9 cellular contexts compared by ENCODE assay signal in genomic region chr1:172638885-172639831, GRCh38. TPM values are rescaled to one million over a fixed set of nuclear protein-coding genes. Genes with fewer than 3 reads are reported as not detected.
DNase-seq lines count a peak whose midpoint lies in the region; ATAC-seq and TF ChIP-seq lines count a peak whose summit lies in the region.
"Had no signal": no experiment of that assay in that cellular context is flagged by ENCODE, and none has a peak within 500 bp of the region (broad histone marks: within the 10 kb centered on the region; RNA-seq: fewer than 3 reads in every experiment).

No MANE protein-coding gene starts in this region.

- no peak for TF ChIP-seq POLR2A in esophagus squamous epithelium (IDR thresholded peaks at IDR 0.05)

- CTCF ChIA-PET in WTC11 (lab: Charles Lee) = interaction anchor here (1.0 kb wide), 1 partner anchor 78 kb away, joined by 3 read pairs; no protein-coding TSS in a partner anchor

- peak; percentile 67 for ATAC-seq in GM18858 (IDR thresholded peaks at IDR 0.05; ENCODE audit: unreplicated experiment)
- peak; percentile 59 for ATAC-seq in HG03108 (IDR thresholded peaks at IDR 0.05; ENCODE audit: unreplicated experiment)
- peak; percentile 34 for ATAC-seq in WTC11
- ATAC-seq in central memory CD8-positive, alpha-beta T cell (replicated peaks; ENCODE audit: extremely low read depth, poor library complexity, severe bottlenecking) = peak; percentile 86

- H3K4me3 ChIP-seq in esophagus squamous epithelium = no peak overlapping the region
- H3K4me3 ChIP-seq: SK-N-MC had no signal

- H3K36me3 Mint-ChIP-seq in WTC11 = no peaks in the 10 kb centered on the region
- peaks cover 2% of the 10 kb centered on the region for H3K36me3 Mint-ChIP-seq in central memory CD8-positive, alpha-beta T cell (ENCODE audit: insufficient read depth)

- H3K4me3 Mint-ChIP-seq in WTC11 = no peak overlapping the region
- H3K4me3 Mint-ChIP-seq in central memory CD8-positive, alpha-beta T cell = peak overlapping the region; percentile 68

- POLR2A ChIA-PET in WTC11 (lab: Charles Lee) = interaction anchor here (0.6 kb wide), 1 partner anchor 18 kb away, joined by 3 read pairs; no protein-coding TSS in a partner anchor

- H3K4me1 Mint-ChIP-seq in WTC11 = peaks cover 14% of the 10 kb centered on the region
- peaks cover 65% of the 10 kb centered on the region for H3K4me1 Mint-ChIP-seq in central memory CD8-positive, alpha-beta T cell

- no peak overlapping the region for H3K27ac Mint-ChIP-seq in WTC11
- peak overlapping the region; percentile 77 for H3K27ac Mint-ChIP-seq in central memory CD8-positive, alpha-beta T cell (ENCODE audit: low read depth)

- H3K9me3 Mint-ChIP-seq in WTC11 = peaks cover 14% of the 10 kb centered on the region
- H3K9me3 Mint-ChIP-seq in central memory CD8-positive, alpha-beta T cell = peaks cover 5% of the 10 kb centered on the region

- no peaks in the 10 kb centered on the region for H3K27me3 Mint-ChIP-seq in WTC11 (ENCODE audit: low read depth)
- H3K27me3 Mint-ChIP-seq in central memory CD8-positive, alpha-beta T cell = no peaks in the 10 kb centered on the region

- intact Hi-C loops in esophagus squamous epithelium (cut with DNase I) = no loop called here

- no peaks in the 10 kb centered on the region for H3K36me3 ChIP-seq in esophagus squamous epithelium

- H3K4me1 ChIP-seq in esophagus squamous epithelium = peaks cover 0 to 22% (median 0%) of the 10 kb centered on the region in 3 donors

- no peak for DNase-seq in WTC11 (ENCODE audit: low spot score)
- peak; percentile 24 to 62 for DNase-seq in central memory CD8-positive, alpha-beta T cell (ENCODE audit: low spot score in 2 of 2)
- peak; percentile 88 for DNase-seq in stimulated activated CD4-positive, alpha-beta T cell treated with anti-CD3 and anti-CD28 coated beads, Interleukin-15, amount 100 ng/mL, for 24 hours
- DNase-seq in esophagus squamous epithelium (lab: John Stamatoyannopoulos, UW) = no peak
- no peak for DNase-seq in NCI-H82 (lab: John Stamatoyannopoulos, UW)
- no peak for DNase-seq in DMS79 (lab: John Stamatoyannopoulos, UW)

- H3K27ac ChIP-seq in esophagus squamous epithelium = peak overlapping the region in 2 of 4 donors; percentile 11 to 23
- H3K27ac ChIP-seq: SK-N-MC had no signal

- 45 to 46% methylated on average over 3 to 9 of the region's 9 CpGs for whole genome bisulfite sequencing in esophagus squamous epithelium, 2 donors

- H3K9me3 ChIP-seq in esophagus squamous epithelium = no peaks in the 10 kb centered on the region

- no peaks in the 10 kb centered on the region for H3K27me3 ChIP-seq in esophagus squamous epithelium

- TF ChIP-seq CTCF in WTC11 (IDR thresholded peaks at IDR 0.05) = no peak
- TF ChIP-seq CTCF in esophagus squamous epithelium (IDR thresholded peaks at IDR 0.05) = no peak

TF ChIP-seq in WTC11, 78 proteins besides CTCF, POLR2A, EP300 and RAD21 (continues in another document):
- no peak for TF ChIP-seq ZNF219 (CRISPR knock-in tag; IDR thresholded peaks at IDR 0.05; ENCODE audit: borderline replicate concordance)
- TF ChIP-seq ZNF671 (CRISPR knock-in tag; IDR thresholded peaks at IDR 0.05) = no peak
- TF ChIP-seq RELA (CRISPR knock-in tag; IDR thresholded peaks at IDR 0.05; ENCODE audit: borderline replicate concordance) = no peak
- no peak for TF ChIP-seq MLX (CRISPR knock-in tag; IDR thresholded peaks at IDR 0.05)
- TF ChIP-seq IRF2 (CRISPR knock-in tag; IDR thresholded peaks at IDR 0.05; ENCODE audit: borderline replicate concordance, low read depth) = no peak
- TF ChIP-seq SOX15 (CRISPR knock-in tag; IDR thresholded peaks at IDR 0.05) = no peak
- no peak for TF ChIP-seq JUN (CRISPR knock-in tag; IDR thresholded peaks at IDR 0.05)
- TF ChIP-seq E2F4 (CRISPR knock-in tag; IDR thresholded peaks at IDR 0.05; ENCODE audit: borderline replicate concordance, low read depth) = no peak
- no peak for TF ChIP-seq ATF6 (CRISPR knock-in tag; IDR thresholded peaks at IDR 0.05)
- TF ChIP-seq TEAD1 (CRISPR knock-in tag; IDR thresholded peaks at IDR 0.05) = no peak
- TF ChIP-seq E2F1 (CRISPR knock-in tag; IDR thresholded peaks at IDR 0.05) = no peak
- no peak for TF ChIP-seq ZNF532 (CRISPR knock-in tag; IDR thresholded peaks at IDR 0.05; ENCODE audit: borderline replicate concordance)
- no peak for TF ChIP-seq ELF4 (CRISPR knock-in tag; IDR thresholded peaks at IDR 0.05; ENCODE audit: low read depth)
- TF ChIP-seq SP1 (CRISPR knock-in tag; conservative IDR thresholded peaks at IDR 0.05) = no peak
- TF ChIP-seq ZNF232 (CRISPR knock-in tag; IDR thresholded peaks at IDR 0.05) = no peak
- TF ChIP-seq MYBL2 (CRISPR knock-in tag; IDR thresholded peaks at IDR 0.05) = no peak
- no peak for TF ChIP-seq ZNF423 (CRISPR knock-in tag; IDR thresholded peaks at IDR 0.05)

RNA-seq across cellular contexts. Expression of gene FASLG, which starts 19.7 kb away (rescaled TPM):
- not detected in 3 replicates for total RNA-seq in WTC11 (2021)
- under 1 TPM in 3 of 4 donors, not detected in 1; 0.15 to 0.57 (median 0.21) TPM for total RNA-seq in esophagus squamous epithelium

Comparison
In these comparisons a context has a peak if more than half of its experiments do, and no peak if none do; other contexts are left out.
1. ATAC-seq: peak in every context shown above with its lines; median percentile 86 in central memory CD8-positive, alpha-beta T cell; 67 in GM18858; 59 in HG03108; 34 in WTC11.
2. DNase-seq: peak in central memory CD8-positive, alpha-beta T cell (2 of 2) and stimulated activated CD4-positive, alpha-beta T cell treated with anti-CD3 and anti-CD28 coated beads, Interleukin-15, amount 100 ng/mL, for 24 hours (single experiment); none in WTC11 (single experiment), esophagus squamous epithelium (single experiment), NCI-H82 (single experiment) and DMS79 (single experiment).